Comparison of ENCODE assay signal across 9 cellular contexts in genomic region chrX:114210879-114211278, GRCh38.
"Had no signal": no experiment of that assay in that cellular context is flagged by ENCODE, and none has a peak within 500 bp of the region (broad histone marks: within the 10 kb centered on the region; RNA-seq: fewer than 3 reads in every experiment).

No MANE protein-coding gene starts in this region.

- DNase-seq: GM23248, GOT3, H7, H9, HCEC 1CT, HFFc6 had no signal

- H3K4me1 ChIP-seq: HAP-1 had no signal

- ATAC-seq: GM23338, HCT116 had no signal

- H3K27ac ChIP-seq: GM23248 had no signal

- H3K36me3 ChIP-seq: HAP-1 had no signal

- H3K4me3 ChIP-seq: GM23248, GM23338, HAP-1 had no signal

- H3K9me3 ChIP-seq: HAP-1 had no signal
